In the genomic region with DNA sequence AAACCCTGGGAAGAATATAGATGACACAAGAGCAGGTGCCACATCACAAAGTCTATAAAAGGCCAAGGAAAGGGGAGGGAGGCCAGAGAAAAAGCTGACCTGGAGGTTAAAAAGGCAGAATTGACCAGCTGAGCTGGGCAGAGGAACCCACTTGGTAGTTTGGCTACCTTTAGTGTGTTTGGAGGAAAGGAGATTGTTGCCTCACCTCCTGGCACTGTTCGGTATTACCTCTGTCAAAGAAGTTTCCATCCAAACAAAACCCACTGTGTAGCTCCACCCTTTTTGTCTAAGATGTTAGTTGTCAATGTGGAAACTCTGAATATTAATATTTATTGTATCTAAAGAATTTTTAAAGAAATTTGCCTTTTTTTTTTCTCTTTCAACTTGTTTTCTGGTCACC, we compare ENCODE assay signal across 12 cellular contexts. TPM values are rescaled to one million over a fixed set of nuclear protein-coding genes. Genes with fewer than 3 reads are reported as not detected.
A peak's percentile ranks its signal among the peaks of the same experiment; 100 is the strongest.
DNase-seq lines count a peak whose midpoint lies in the region; ATAC-seq and TF ChIP-seq lines count a peak whose summit lies in the region.
"Had no signal": no experiment of that assay in that cellular context is flagged by ENCODE, and none has a peak within 500 bp of the region (broad histone marks: within the 10 kb centered on the region; RNA-seq: fewer than 3 reads in every experiment).

No MANE protein-coding gene starts in this region.

- H3K27ac ChIP-seq in MM.1S (ENCODE audit: low read length) = no peak overlapping the region
- no peak overlapping the region for H3K27ac ChIP-seq in neural progenitor cell
- H3K27ac ChIP-seq: coronary artery had no signal

- H3K79me2 ChIP-seq in MM.1S (ENCODE audit: low read length) (no peaks in the 10 kb centered on the region), neural progenitor cell (ENCODE audit: low read depth) (no peaks in the 10 kb centered on the region)

- no peaks in the 10 kb centered on the region for H3K9me3 ChIP-seq in MM.1S (replicated peaks; ENCODE audit: insufficient read depth, low read length)
- H3K9me3 ChIP-seq in neural progenitor cell (ENCODE audit: low read depth) = no peaks in the 10 kb centered on the region

- H3K27me3 Mint-ChIP-seq in neural progenitor cell (ENCODE audit: insufficient read depth, low read depth) = peaks cover 2% of the 10 kb centered on the region
- no peaks in the 10 kb centered on the region for H3K27me3 Mint-ChIP-seq in activated T-helper 2 cell treated with anti-CD3 and anti-CD28 coated beads, Interferon-gamma antibody, Interleukin-2, Interleukin-4, amounts not matched to agents 10 μg/mL and 5 μg/mL and 100 μg/mL, durations not matched to agents 14 hours and 24 hours and 36 hours (ENCODE audit: low read depth)

- H3K4me3 Mint-ChIP-seq in neural progenitor cell = no peak overlapping the region
- no peak overlapping the region for H3K4me3 Mint-ChIP-seq in activated T-helper 2 cell treated with anti-CD3 and anti-CD28 coated beads, Interferon-gamma antibody, Interleukin-2, Interleukin-4, amounts not matched to agents 10 μg/mL and 5 μg/mL and 100 μg/mL, durations not matched to agents 14 hours and 24 hours and 36 hours (ENCODE audit: low read depth)
- H3K4me3 Mint-ChIP-seq: T-helper 1 cell treated with Interleukin-12 subunit alpha and Interleukin-12 subunit beta and Interleukin-4 antibody, amounts not matched to agents 30 μg/mL and 1 μg/mL, for 36 hours had no signal

- H3K9ac ChIP-seq in MM.1S (ENCODE audit: low read length) = no peak overlapping the region
- H3K9ac ChIP-seq in neural progenitor cell = no peak overlapping the region

- H3K4me3 ChIP-seq in MM.1S (ENCODE audit: low read length) (no peak overlapping the region), neural progenitor cell (no peak overlapping the region)
- H3K4me3 ChIP-seq: coronary artery had no signal

- H3F3A ChIP-seq in MM.1S (ENCODE audit: insufficient read depth, low read length) (no peaks in the 10 kb centered on the region), neural progenitor cell (ENCODE audit: low read depth) (no peaks in the 10 kb centered on the region)

- no peaks in the 10 kb centered on the region for H3K9me2 ChIP-seq in MM.1S (replicated peaks; ENCODE audit: insufficient read depth, low read length)

- H4K20me1 ChIP-seq in MM.1S (ENCODE audit: insufficient read depth, low read length) (no peaks in the 10 kb centered on the region), neural progenitor cell (ENCODE audit: low read depth) (no peaks in the 10 kb centered on the region)

- H3K4me2 ChIP-seq in MM.1S (ENCODE audit: low read depth, low read length) (no peak overlapping the region), neural progenitor cell (no peak overlapping the region)

- H3K27me3 ChIP-seq in MM.1S (replicated peaks; ENCODE audit: insufficient read depth, low read length) = no peaks in the 10 kb centered on the region
- no peaks in the 10 kb centered on the region for H3K27me3 ChIP-seq in neural progenitor cell

- TF ChIP-seq CTCF in MM.1S (IDR thresholded peaks at IDR 0.05; ENCODE audit: low read length) = 0 out of 2 replicates have a peak, but pooled peaks have one; percentile 14
- TF ChIP-seq CTCF in neural progenitor cell (IDR thresholded peaks at IDR 0.05) = peak; percentile 14

- H2AFZ ChIP-seq in MM.1S (ENCODE audit: low read length) = no peak overlapping the region
- H2AFZ ChIP-seq in neural progenitor cell (replicated peaks) = no peak overlapping the region

- H3K4me1 Mint-ChIP-seq in neural progenitor cell = no peaks in the 10 kb centered on the region
- no peaks in the 10 kb centered on the region for H3K4me1 Mint-ChIP-seq in activated T-helper 2 cell treated with anti-CD3 and anti-CD28 coated beads, Interferon-gamma antibody, Interleukin-2, Interleukin-4, amounts not matched to agents 10 μg/mL and 5 μg/mL and 100 μg/mL, durations not matched to agents 14 hours and 24 hours and 36 hours (ENCODE audit: low read depth)

- H3K9me3 Mint-ChIP-seq in neural progenitor cell = no peaks in the 10 kb centered on the region
- H3K9me3 Mint-ChIP-seq in activated T-helper 2 cell treated with anti-CD3 and anti-CD28 coated beads, Interferon-gamma antibody, Interleukin-2, Interleukin-4, amounts not matched to agents 10 μg/mL and 5 μg/mL and 100 μg/mL, durations not matched to agents 14 hours and 24 hours and 36 hours = no peaks in the 10 kb centered on the region
- H3K9me3 Mint-ChIP-seq: T-helper 1 cell treated with Interleukin-12 subunit alpha and Interleukin-12 subunit beta and Interleukin-4 antibody, amounts not matched to agents 30 μg/mL and 1 μg/mL, for 36 hours had no signal

- intact Hi-C loops in activated T-helper 2 cell treated with anti-CD3 and anti-CD28 coated beads, Interferon-gamma antibody, Interleukin-2, Interleukin-4, amounts not matched to agents 10 μg/mL and 5 μg/mL and 100 μg/mL, durations not matched to agents 14 hours and 24 hours and 36 hours (cut with micrococcal nuclease) = no loop called here

- H3K27ac Mint-ChIP-seq in neural progenitor cell = no peak overlapping the region
- no peak overlapping the region for H3K27ac Mint-ChIP-seq in activated T-helper 2 cell treated with anti-CD3 and anti-CD28 coated beads, Interferon-gamma antibody, Interleukin-2, Interleukin-4, amounts not matched to agents 10 μg/mL and 5 μg/mL and 100 μg/mL, durations not matched to agents 14 hours and 24 hours and 36 hours
- H3K27ac Mint-ChIP-seq: T-helper 1 cell treated with Interleukin-12 subunit alpha and Interleukin-12 subunit beta and Interleukin-4 antibody, amounts not matched to agents 30 μg/mL and 1 μg/mL, for 36 hours had no signal

- ATAC-seq in GM18909 (IDR thresholded peaks at IDR 0.05; ENCODE audit: poor library complexity, unreplicated experiment) (peak; percentile 38), GM21360 (IDR thresholded peaks at IDR 0.05; ENCODE audit: unreplicated experiment) (no peak)

- peaks cover 7% of the 10 kb centered on the region for H3K36me3 Mint-ChIP-seq in neural progenitor cell
- H3K36me3 Mint-ChIP-seq in activated T-helper 2 cell treated with anti-CD3 and anti-CD28 coated beads, Interferon-gamma antibody, Interleukin-2, Interleukin-4, amounts not matched to agents 10 μg/mL and 5 μg/mL and 100 μg/mL, durations not matched to agents 14 hours and 24 hours and 36 hours (ENCODE audit: low read depth) = peaks cover 9% of the 10 kb centered on the region

- H3K36me3 ChIP-seq in MM.1S (replicated peaks; ENCODE audit: insufficient read depth, low read length) (no peaks in the 10 kb centered on the region; the same call in 1 of the 2 replicates), neural progenitor cell (no peaks in the 10 kb centered on the region)

- DNase-seq in MM.1S (no peak), dermis blood vessel endothelial cell (peak; percentile 17), neural progenitor cell (ENCODE audit: low spot score) (no peak), LoVo (ENCODE audit: low spot score) (no peak), NCI-H2029 treated with DMSO at 0.1 percent for 48 hours (lab: John Stamatoyannopoulos, UW) (no peak)
- no peak for DNase-seq in activated T-helper 2 cell treated with anti-CD3 and anti-CD28 coated beads, Interferon-gamma antibody, Interleukin-2, Interleukin-4, amounts not matched to agents 10 μg/mL and 5 μg/mL and 100 μg/mL, durations not matched to agents 14 hours and 24 hours and 36 hours (ENCODE audit: low spot score)
- DNase-seq: NCI-H2171, posterior cingulate gyrus had no signal

- H3K4me1 ChIP-seq in MM.1S (ENCODE audit: low read length) (no peaks in the 10 kb centered on the region), neural progenitor cell (no peaks in the 10 kb centered on the region)

RNA-seq across cellular contexts. Expression of a gene that starts 23.4 kb away (rescaled TPM):
- total RNA-seq in dermis blood vessel endothelial cell (23.0 and 25.2 TPM in 2 replicates), neural progenitor cell (ENCODE audit: low replicate concordance) (7.2 and 10.2 TPM in 2 replicates)
- 7.5 and 8.2 TPM in 2 replicates for total RNA-seq in activated T-helper 2 cell treated with anti-CD3 and anti-CD28 coated beads, Interferon-gamma antibody, Interleukin-2, Interleukin-4, amounts not matched to agents 10 μg/mL and 5 μg/mL and 100 μg/mL, durations not matched to agents 14 hours and 24 hours and 36 hours

RNA-seq across cellular contexts. Expression of a gene that starts 49.2 kb away (rescaled TPM):
- total RNA-seq in dermis blood vessel endothelial cell (41.7 and 54.2 TPM in 2 replicates), neural progenitor cell (ENCODE audit: low replicate concordance) (49.8 and 53.5 TPM in 2 replicates)
- total RNA-seq in activated T-helper 2 cell treated with anti-CD3 and anti-CD28 coated beads, Interferon-gamma antibody, Interleukin-2, Interleukin-4, amounts not matched to agents 10 μg/mL and 5 μg/mL and 100 μg/mL, durations not matched to agents 14 hours and 24 hours and 36 hours = 33.9 and 35.2 TPM in 2 replicates

RNA-seq across cellular contexts. Expression of a gene that starts 49.3 kb away (rescaled TPM):
- total RNA-seq in dermis blood vessel endothelial cell = 31.5 and 34.2 TPM in 2 replicates
- 27.8 and 36.1 TPM in 2 replicates for total RNA-seq in neural progenitor cell (ENCODE audit: low replicate concordance)
- 34.4 and 35.5 TPM in 2 replicates for total RNA-seq in activated T-helper 2 cell treated with anti-CD3 and anti-CD28 coated beads, Interferon-gamma antibody, Interleukin-2, Interleukin-4, amounts not matched to agents 10 μg/mL and 5 μg/mL and 100 μg/mL, durations not matched to agents 14 hours and 24 hours and 36 hours
